8 cellular contexts compared by ENCODE assay signal in the genomic region with DNA sequence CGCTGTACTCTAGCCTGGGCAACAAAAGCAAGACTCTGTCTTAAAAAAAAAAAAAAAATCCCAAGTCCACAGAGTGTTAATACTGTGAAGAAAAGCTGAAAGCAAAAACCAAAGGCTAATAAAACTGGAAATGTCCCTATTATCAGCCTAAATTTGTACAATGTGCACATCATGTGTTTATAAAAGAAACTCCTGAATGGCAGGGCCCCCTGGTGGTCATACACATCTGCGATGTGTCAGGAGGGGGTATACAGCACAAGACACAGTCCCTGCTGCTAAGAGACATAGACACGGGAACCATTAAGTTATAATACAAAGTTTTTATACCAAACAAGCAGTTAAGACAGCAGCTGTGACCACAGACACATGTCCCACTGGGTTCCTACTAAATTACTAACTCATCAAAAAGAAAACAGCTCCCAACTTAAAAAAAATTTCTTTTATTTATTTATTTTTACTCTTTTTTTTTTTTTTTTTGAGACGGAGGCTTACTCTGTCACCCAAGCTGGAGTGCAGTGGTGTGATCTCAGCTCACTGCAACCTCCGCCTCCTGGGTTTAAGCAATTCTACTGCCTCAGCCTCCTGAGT. TPM values are rescaled to one million over a fixed set of nuclear protein-coding genes. Genes with fewer than 3 reads are reported as not detected.
DNase-seq lines count a peak whose midpoint lies in the region; ATAC-seq and TF ChIP-seq lines count a peak whose summit lies in the region.

No MANE protein-coding gene starts in this region.

- peak; percentile 82 for TF ChIP-seq CTCF in GM10266 (IDR thresholded peaks at IDR 0.05; ENCODE audit: control insufficient read depth, insufficient read depth, low read depth, missing control alignments)
- TF ChIP-seq CTCF in OCI-LY1 (IDR thresholded peaks at IDR 0.05; ENCODE audit: low read length), result peak; percentile 92
- TF ChIP-seq CTCF in epithelial cell of esophagus (IDR thresholded peaks at IDR 0.05; ENCODE audit: insufficient read depth, low read depth, low read length, missing control alignments), result peak; percentile 73

- peak overlapping the region in 3 of 10 donors; percentile 44 to 77 (median 73) for H3K27ac Mint-ChIP-seq in naive thymus-derived CD8-positive, alpha-beta T cell

- H3K4me2 ChIP-seq in OCI-LY1 (ENCODE audit: low read length), result no peak overlapping the region

- H3K4me3 ChIP-seq in OCI-LY1 (ENCODE audit: low read depth, low read length, poor library complexity, severe bottlenecking) (no peak overlapping the region), epithelial cell of esophagus (ENCODE audit: low read length) (no peak overlapping the region)

- H2AFZ ChIP-seq in OCI-LY1 (ENCODE audit: low read length), result no peak overlapping the region

- peaks cover 0 to 20% (median 0%) of the 10 kb centered on the region in 3 donors for H3K36me3 Mint-ChIP-seq in naive thymus-derived CD8-positive, alpha-beta T cell

- peaks cover 40% of the 10 kb centered on the region; the same call in 1 of the 2 replicates for H3K36me3 ChIP-seq in OCI-LY1 (ENCODE audit: insufficient read depth, low read length)

- no peaks in the 10 kb centered on the region for H3K9me3 Mint-ChIP-seq in naive thymus-derived CD8-positive, alpha-beta T cell

- ATAC-seq in HG03442 (IDR thresholded peaks at IDR 0.05; ENCODE audit: unreplicated experiment), result peak; percentile 55
- ATAC-seq in naive thymus-derived CD8-positive, alpha-beta T cell, result peak; percentile 94 to 97
- ATAC-seq in HG02885 (IDR thresholded peaks at IDR 0.05; ENCODE audit: poor library complexity, unreplicated experiment), result no peak

- H3K4me1 Mint-ChIP-seq in naive thymus-derived CD8-positive, alpha-beta T cell, result peaks cover 0 to 6% (median 3%) of the 10 kb centered on the region in 4 donors

- H3K4me1 ChIP-seq in OCI-LY1 (ENCODE audit: insufficient read depth, low read length, severe bottlenecking), result peaks cover 10% of the 10 kb centered on the region

- H3K27me3 ChIP-seq in OCI-LY1 (ENCODE audit: insufficient read depth, low read length), result no peaks in the 10 kb centered on the region

- H3K9me3 ChIP-seq in OCI-LY1 (ENCODE audit: low read length), result no peaks in the 10 kb centered on the region

- no peaks in the 10 kb centered on the region for H3K9me2 ChIP-seq in OCI-LY1 (ENCODE audit: low read depth, low read length)

- H4K20me1 ChIP-seq in OCI-LY1 (ENCODE audit: insufficient read depth, low read length), result no peaks in the 10 kb centered on the region

- H3F3A ChIP-seq in OCI-LY1 (ENCODE audit: insufficient read depth, low read length), result no peaks in the 10 kb centered on the region

- POLR2A ChIA-PET in naive thymus-derived CD8-positive, alpha-beta T cell (lab: Charles Lee), result interaction anchor here (0.6 to 1.5 kb wide), 4 partner anchors 12 to 177 kb away, joined by 3 to 4 read pairs (median 3); a partner anchor contains a TSS

- DNase-seq in GM10266 (ENCODE audit: extremely low spot score), result peak; percentile 77
- DNase-seq in activated CD8-positive, alpha-beta memory T cell treated with anti-CD3 and anti-CD28 coated beads, Interleukin-2, amount 50 U/mL, for 4 hours, result peak; percentile 79
- peak; percentile 82 for DNase-seq in epithelial cell of esophagus (ENCODE audit: low read depth)
- DNase-seq in naive thymus-derived CD8-positive, alpha-beta T cell, result peak; percentile 59 to 91 (median 76)
- DNase-seq in stimulated activated naive CD4-positive, alpha-beta T cell (lab: John Stamatoyannopoulos, UW), result peak; percentile 47 to 81 (median 66)

- no peak overlapping the region for H3K9ac ChIP-seq in OCI-LY1 (ENCODE audit: low read length)

- no peak overlapping the region for H3K27ac ChIP-seq in OCI-LY1 (ENCODE audit: low read depth, low read length, poor library complexity, severe bottlenecking)

- H3K27me3 Mint-ChIP-seq in naive thymus-derived CD8-positive, alpha-beta T cell, result no peaks in the 10 kb centered on the region

- no peaks in the 10 kb centered on the region for H3K79me2 ChIP-seq in OCI-LY1 (ENCODE audit: insufficient read depth, low read length)

- no peak overlapping the region for H3K4me3 Mint-ChIP-seq in naive thymus-derived CD8-positive, alpha-beta T cell

RNA-seq across cellular contexts. Expression of a gene that starts 31.0 kb away (rescaled TPM):
- total RNA-seq in naive thymus-derived CD8-positive, alpha-beta T cell, result 10 to 100 TPM; 26.9 to 29.6 TPM
- 10 to 100 TPM; 71.5 to 97.7 (median 80.1) TPM for polyA plus RNA-seq in naive thymus-derived CD8-positive, alpha-beta T cell
